ENCODE assay signal across 18 cellular contexts in genomic region chr7:2924866-2925840, GRCh38.
A peak's percentile ranks its signal among the peaks of the same experiment; 100 is the strongest.
DNase-seq lines count a peak whose midpoint lies in the region; ATAC-seq and TF ChIP-seq lines count a peak whose summit lies in the region.
"Had no signal": no experiment of that assay in that cellular context is flagged by ENCODE, and none has a peak within 500 bp of the region (broad histone marks: within the 10 kb centered on the region; RNA-seq: fewer than 3 reads in every experiment).

No MANE protein-coding gene starts in this region.

- no peak overlapping the region for H3K4me3 ChIP-seq in endodermal cell (ENCODE audit: low read length)
- H3K4me3 ChIP-seq: psoas muscle had no signal

- 92 to 96% methylated on average over 15 to 22 of the region's 22 CpGs for WGBS in endodermal cell (ENCODE audit: insufficient coverage in 1 of 2, insufficient read length in 1 of 2), 2 experiments

- H3K4me3 Mint-ChIP-seq in activated naive CD4-positive, alpha-beta T cell treated with anti-CD3 and anti-CD28 coated beads, Interleukin-2, amount 50 U/mL, for 24 hours = no peak overlapping the region
- no peak overlapping the region for H3K4me3 Mint-ChIP-seq in endodermal cell
- peak overlapping the region in 1 of 2 donors; percentile 15 for H3K4me3 Mint-ChIP-seq in stimulated activated naive B cell treated with anti-CD40 and anti-IgM and Interleukin-4, amounts not matched to agents 10 μg/mL and 1 μg/mL and 100 μg/mL, for 72 hours
- H3K4me3 Mint-ChIP-seq: activated T-cell treated with anti-CD3 and anti-CD28 coated beads, Interleukin-2, amount 50 U/mL, for 72 hours; H9; naive thymus-derived CD8-positive, alpha-beta T cell had no signal

- H3K27ac ChIP-seq in endodermal cell (ENCODE audit: low read depth, low read length) = no peak overlapping the region
- H3K27ac ChIP-seq: psoas muscle had no signal

- no peaks in the 10 kb centered on the region for H3K27me3 Mint-ChIP-seq in activated naive CD4-positive, alpha-beta T cell treated with anti-CD3 and anti-CD28 coated beads, Interleukin-2, amount 50 U/mL, for 24 hours
- no peaks in the 10 kb centered on the region for H3K27me3 Mint-ChIP-seq in endodermal cell (ENCODE audit: insufficient read depth)
- H3K27me3 Mint-ChIP-seq in stimulated activated naive B cell treated with anti-CD40 and anti-IgM and Interleukin-4, amounts not matched to agents 10 μg/mL and 1 μg/mL and 100 μg/mL, for 72 hours = no peaks in the 10 kb centered on the region
- H3K27me3 Mint-ChIP-seq: naive thymus-derived CD8-positive, alpha-beta T cell had no signal

- H3K4me1 Mint-ChIP-seq in activated naive CD4-positive, alpha-beta T cell treated with anti-CD3 and anti-CD28 coated beads, Interleukin-2, amount 50 U/mL, for 24 hours = no peaks in the 10 kb centered on the region
- no peaks in the 10 kb centered on the region for H3K4me1 Mint-ChIP-seq in endodermal cell
- H3K4me1 Mint-ChIP-seq in stimulated activated naive B cell treated with anti-CD40 and anti-IgM and Interleukin-4, amounts not matched to agents 10 μg/mL and 1 μg/mL and 100 μg/mL, for 72 hours = peaks cover 0 to 2% of the 10 kb centered on the region in 2 donors

- H3K36me3 Mint-ChIP-seq in activated naive CD4-positive, alpha-beta T cell treated with anti-CD3 and anti-CD28 coated beads, Interleukin-2, amount 50 U/mL, for 24 hours = peaks cover 13% of the 10 kb centered on the region
- no peaks in the 10 kb centered on the region for H3K36me3 Mint-ChIP-seq in endodermal cell (ENCODE audit: low read depth)
- H3K36me3 Mint-ChIP-seq in stimulated activated naive B cell treated with anti-CD40 and anti-IgM and Interleukin-4, amounts not matched to agents 10 μg/mL and 1 μg/mL and 100 μg/mL, for 72 hours = peaks cover 70 to 72% of the 10 kb centered on the region in 2 donors

- DNase-seq in activated naive CD4-positive, alpha-beta T cell (lab: John Stamatoyannopoulos, UW) = no peak
- DNase-seq in NCI-H1105 (lab: John Stamatoyannopoulos, UW) (peak; percentile 70), endodermal cell (peak; percentile 26), NCI-H2081 treated with DMSO at 0.1 percent for 48 hours (lab: John Stamatoyannopoulos, UW) (no peak)
- DNase-seq in stimulated activated naive B cell treated with anti-CD40 and anti-IgM and Interleukin-4, amounts not matched to agents 10 μg/mL and 1 μg/mL and 100 μg/mL, for 72 hours = no peak
- no peak for DNase-seq in stimulated activated CD4-positive, alpha-beta T cell treated with anti-CD3 and anti-CD28 coated beads, Interleukin-4, amount 100 ng/mL, for 4 hours
- DNase-seq: activated T-cell treated with anti-CD3 and anti-CD28 coated beads, Interleukin-2, amount 50 U/mL, for 72 hours; amygdala; Calu3; foreskin melanocyte; NCI-H187; NCI-H526; psoas muscle; SK-N-SH had no signal

- H3K4me1 ChIP-seq in endodermal cell (ENCODE audit: control insufficient read depth, insufficient read depth, low read length) = no peaks in the 10 kb centered on the region
- H3K4me1 ChIP-seq: psoas muscle had no signal

- no peaks in the 10 kb centered on the region for H3K9me3 Mint-ChIP-seq in activated naive CD4-positive, alpha-beta T cell treated with anti-CD3 and anti-CD28 coated beads, Interleukin-2, amount 50 U/mL, for 24 hours
- H3K9me3 Mint-ChIP-seq in endodermal cell = no peaks in the 10 kb centered on the region
- peaks cover 0 to 6% of the 10 kb centered on the region in 2 donors for H3K9me3 Mint-ChIP-seq in stimulated activated naive B cell treated with anti-CD40 and anti-IgM and Interleukin-4, amounts not matched to agents 10 μg/mL and 1 μg/mL and 100 μg/mL, for 72 hours

- ATAC-seq in stimulated activated naive B cell treated with anti-CD40 and anti-IgM and Interleukin-4, amounts not matched to agents 10 μg/mL and 1 μg/mL and 100 μg/mL, for 72 hours (replicated peaks) = no peak
- ATAC-seq in HG03520 (IDR thresholded peaks at IDR 0.05; ENCODE audit: unreplicated experiment) = no peak
- ATAC-seq: activated T-cell treated with anti-CD3 and anti-CD28 coated beads, Interleukin-2, amount 50 U/mL, for 72 hours; naive thymus-derived CD8-positive, alpha-beta T cell; psoas muscle had no signal

- no peaks in the 10 kb centered on the region for H3K36me3 ChIP-seq in endodermal cell (ENCODE audit: control insufficient read depth, insufficient read depth, low read length)

- H3K27me3 ChIP-seq in endodermal cell (ENCODE audit: control insufficient read depth, insufficient read depth, low read length, poor library complexity, severe bottlenecking) = no peaks in the 10 kb centered on the region

- H3K9me3 ChIP-seq in endodermal cell (ENCODE audit: control insufficient read depth, low read length) = no peaks in the 10 kb centered on the region
- H3K9me3 ChIP-seq: psoas muscle, SK-N-SH had no signal

- H3K9ac ChIP-seq in endodermal cell (ENCODE audit: extremely low read depth, low read length, poor library complexity, severe bottlenecking) = no peak overlapping the region
- H3K9ac ChIP-seq: SK-N-SH had no signal

- TF ChIP-seq CTCF in endodermal cell (conservative IDR thresholded peaks at IDR 0.05) = no peak

- H3K27ac Mint-ChIP-seq in activated naive CD4-positive, alpha-beta T cell treated with anti-CD3 and anti-CD28 coated beads, Interleukin-2, amount 50 U/mL, for 24 hours = peak overlapping the region; percentile 52
- no peak overlapping the region for H3K27ac Mint-ChIP-seq in endodermal cell
- peak overlapping the region; percentile 3 for H3K27ac Mint-ChIP-seq in stimulated activated naive B cell treated with anti-CD40 and anti-IgM and Interleukin-4, amounts not matched to agents 10 μg/mL and 1 μg/mL and 100 μg/mL, for 72 hours

Comparison
In these comparisons a context has a peak if more than half of its experiments do, and no peak if none do; other contexts are left out.
1. DNase-seq: peak in NCI-H1105 (single experiment) and endodermal cell (single experiment); none in activated naive CD4-positive, alpha-beta T cell (0 of 4), stimulated activated naive B cell treated with anti-CD40 and anti-IgM and Interleukin-4, amounts not matched to agents 10 μg/mL and 1 μg/mL and 100 μg/mL, for 72 hours (single experiment), NCI-H2081 treated with DMSO at 0.1 percent for 48 hours (single experiment) and stimulated activated CD4-positive, alpha-beta T cell treated with anti-CD3 and anti-CD28 coated beads, Interleukin-4, amount 100 ng/mL, for 4 hours (0 of 2).